2 cellular contexts compared by ENCODE assay signal in the genomic region with DNA sequence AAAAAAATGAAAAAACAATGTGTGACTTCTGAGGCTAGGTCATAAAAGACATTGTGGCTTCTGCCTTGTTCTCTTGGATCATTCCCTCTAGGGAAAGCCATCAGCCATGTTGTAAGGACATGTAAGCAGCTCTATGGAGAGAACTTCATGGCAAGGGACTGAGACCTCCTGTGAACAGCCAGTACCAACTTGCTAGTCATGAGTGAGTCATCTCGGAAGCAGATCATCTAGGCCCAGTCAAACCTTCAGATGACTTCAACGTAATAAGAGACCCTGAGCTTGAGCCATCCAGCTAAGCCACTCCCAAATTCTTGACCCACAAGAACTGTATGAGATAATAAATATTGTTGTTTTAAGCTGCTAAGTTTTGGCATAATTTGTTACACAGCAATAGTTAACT.
A peak's percentile ranks its signal among the peaks of the same experiment; 100 is the strongest.
TF ChIP-seq lines count a peak whose summit lies in the region.

No MANE protein-coding gene starts in this region.

TF ChIP-seq in HepG2, 621 proteins besides CTCF, POLR2A, EP300 and RAD21:
- TF ChIP-seq IRF9 (CRISPR knock-in tag; IDR thresholded peaks at IDR 0.05; ENCODE audit: borderline replicate concordance): no peak
- TF ChIP-seq ZNF333 (CRISPR knock-in tag; IDR thresholded peaks at IDR 0.05; ENCODE audit: borderline replicate concordance): no peak
- TF ChIP-seq FOSL2 (CRISPR knock-in tag; IDR thresholded peaks at IDR 0.05): 0 out of 2 replicates have a peak, but pooled peaks have one; percentile 16

TF ChIP-seq in SK-N-SH treated with all-trans-retinoic acid at 6 μM for 48 hours, 23 proteins besides CTCF, POLR2A, EP300 and RAD21:
- TF ChIP-seq RARB (CRISPR knock-in tag; IDR thresholded peaks at IDR 0.05): no peak
- TF ChIP-seq BACH2 (CRISPR knock-in tag; IDR thresholded peaks at IDR 0.05; ENCODE audit: borderline replicate concordance): no peak
- TF ChIP-seq, protein P1, sequence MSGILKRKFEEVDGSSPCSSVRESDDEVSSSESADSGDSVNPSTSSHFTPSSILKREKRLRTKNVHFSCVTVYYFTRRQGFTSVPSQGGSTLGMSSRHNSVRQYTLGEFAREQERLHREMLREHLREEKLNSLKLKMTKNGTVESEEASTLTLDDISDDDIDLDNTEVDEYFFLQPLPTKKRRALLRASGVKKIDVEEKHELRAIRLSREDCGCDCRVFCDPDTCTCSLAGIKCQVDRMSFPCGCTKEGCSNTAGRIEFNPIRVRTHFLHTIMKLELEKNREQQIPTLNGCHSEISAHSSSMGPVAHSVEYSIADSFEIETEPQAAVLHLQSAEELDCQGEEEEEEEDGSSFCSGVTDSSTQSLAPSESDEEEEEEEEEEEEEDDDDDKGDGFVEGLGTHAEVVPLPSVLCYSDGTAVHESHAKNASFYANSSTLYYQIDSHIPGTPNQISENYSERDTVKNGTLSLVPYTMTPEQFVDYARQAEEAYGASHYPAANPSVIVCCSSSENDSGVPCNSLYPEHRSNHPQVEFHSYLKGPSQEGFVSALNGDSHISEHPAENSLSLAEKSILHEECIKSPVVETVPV (CRISPR knock-in tag; IDR thresholded peaks at IDR 0.05): no peak
- TF ChIP-seq TSHZ2 (CRISPR knock-in tag; IDR thresholded peaks at IDR 0.05): no peak
- no peak for TF ChIP-seq GLIS3 (CRISPR knock-in tag; IDR thresholded peaks at IDR 0.05)
- no peak for TF ChIP-seq ZFP30 (CRISPR knock-in tag; IDR thresholded peaks at IDR 0.05)
- no peak for TF ChIP-seq ZNF8 (CRISPR knock-in tag; IDR thresholded peaks at IDR 0.05)
- TF ChIP-seq POU6F1 (CRISPR knock-in tag; IDR thresholded peaks at IDR 0.05; ENCODE audit: borderline replicate concordance, low read depth): no peak
- no peak for TF ChIP-seq PATZ1 (CRISPR knock-in tag; IDR thresholded peaks at IDR 0.05; ENCODE audit: borderline replicate concordance)
- TF ChIP-seq, protein P2, sequence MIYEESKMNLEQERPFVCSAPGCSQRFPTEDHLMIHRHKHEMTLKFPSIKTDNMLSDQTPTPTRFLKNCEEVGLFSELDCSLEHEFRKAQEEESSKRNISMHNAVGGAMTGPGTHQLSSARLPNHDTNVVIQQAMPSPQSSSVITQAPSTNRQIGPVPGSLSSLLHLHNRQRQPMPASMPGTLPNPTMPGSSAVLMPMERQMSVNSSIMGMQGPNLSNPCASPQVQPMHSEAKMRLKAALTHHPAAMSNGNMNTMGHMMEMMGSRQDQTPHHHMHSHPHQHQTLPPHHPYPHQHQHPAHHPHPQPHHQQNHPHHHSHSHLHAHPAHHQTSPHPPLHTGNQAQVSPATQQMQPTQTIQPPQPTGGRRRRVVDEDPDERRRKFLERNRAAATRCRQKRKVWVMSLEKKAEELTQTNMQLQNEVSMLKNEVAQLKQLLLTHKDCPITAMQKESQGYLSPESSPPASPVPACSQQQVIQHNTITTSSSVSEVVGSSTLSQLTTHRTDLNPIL (CRISPR knock-in tag; IDR thresholded peaks at IDR 0.05; ENCODE audit: low read depth): no peak
- no peak for TF ChIP-seq TOX (CRISPR knock-in tag; IDR thresholded peaks at IDR 0.05; ENCODE audit: borderline replicate concordance)
- no peak for TF ChIP-seq ESRRG (CRISPR knock-in tag; IDR thresholded peaks at IDR 0.05)
- TF ChIP-seq ARNTL (CRISPR knock-in tag; IDR thresholded peaks at IDR 0.05; ENCODE audit: borderline replicate concordance, low read depth): no peak
- no peak for TF ChIP-seq OSR1 (CRISPR knock-in tag; IDR thresholded peaks at IDR 0.05)
- no peak for TF ChIP-seq SNAI2 (CRISPR knock-in tag; IDR thresholded peaks at IDR 0.05)
- no peak for TF ChIP-seq PPARA (CRISPR knock-in tag; IDR thresholded peaks at IDR 0.05; ENCODE audit: borderline replicate concordance)
